24 cellular contexts compared by ENCODE assay signal in genomic region chr15:88788036-88788435, GRCh38. TPM values are rescaled to one million over a fixed set of nuclear protein-coding genes. Genes with fewer than 3 reads are reported as not detected.
A peak's percentile ranks its signal among the peaks of the same experiment; 100 is the strongest.
DNase-seq lines count a peak whose midpoint lies in the region; ATAC-seq, FAIRE-seq and TF ChIP-seq lines count a peak whose summit lies in the region.
"Had no signal": no experiment of that assay in that cellular context is flagged by ENCODE, and none has a peak within 500 bp of the region (broad histone marks: within the 10 kb centered on the region; RNA-seq: fewer than 3 reads in every experiment).

No MANE protein-coding gene starts in this region.

- peaks cover 20 to 34% of the 10 kb centered on the region in 2 experiments for H3K27me3 ChIP-seq in K562 (ENCODE audit: control insufficient read depth in 2 of 2, insufficient read depth in 2 of 2, low read length in 2 of 2)
- H3K27me3 ChIP-seq: BLaER1 treated with 17β-estradiol and CSF1 and Interleukin-3, amounts not matched to agents 10 nM and 100 nM had no signal

- H3K4me1 Mint-ChIP-seq in activated CD8-positive, alpha-beta memory T cell treated with anti-CD3 and anti-CD28 coated beads, Interleukin-2, amount 10 ng/mL, durations not matched to agents 7 days and 5 days, result no peaks in the 10 kb centered on the region
- H3K4me1 Mint-ChIP-seq: B cell had no signal

- no peaks in the 10 kb centered on the region for H3K36me3 Mint-ChIP-seq in activated CD8-positive, alpha-beta memory T cell treated with anti-CD3 and anti-CD28 coated beads, Interleukin-2, amount 10 ng/mL, durations not matched to agents 7 days and 5 days
- H3K36me3 Mint-ChIP-seq: CD8-positive, alpha-beta T cell had no signal

- H3K36me3 ChIP-seq in K562 (ENCODE audit: control insufficient read depth, insufficient read depth, low read length), result no peaks in the 10 kb centered on the region
- H3K36me3 ChIP-seq: BLaER1 treated with 17β-estradiol and CSF1 and Interleukin-3, amounts not matched to agents 10 nM and 100 nM had no signal

- no peak overlapping the region for H3K27ac Mint-ChIP-seq in activated CD8-positive, alpha-beta memory T cell treated with anti-CD3 and anti-CD28 coated beads, Interleukin-2, amount 10 ng/mL, durations not matched to agents 7 days and 5 days
- H3K27ac Mint-ChIP-seq: B cell; CD4-positive, alpha-beta T cell; CD8-positive, alpha-beta T cell had no signal

- H3K27ac ChIP-seq in K562 (ENCODE audit: extremely low read depth, low read depth, low read length), result no peak overlapping the region
- H3K27ac ChIP-seq: 22Rv1; A549; BLaER1 treated with 17β-estradiol and CSF1 and Interleukin-3, amounts not matched to agents 10 nM and 100 nM; C4-2B had no signal

- no peak overlapping the region for H2AFZ ChIP-seq in K562 (ENCODE audit: low read depth, low read length)

- CTCF ChIA-PET in activated CD8-positive, alpha-beta memory T cell treated with anti-CD3 and anti-CD28 coated beads, Interleukin-2, amount 10 ng/mL, durations not matched to agents 7 days and 5 days (lab: Charles Lee), result no interaction called here
- CTCF ChIA-PET in K562 (lab: Yijun Ruan, JAX; ENCODE audit: low intra/inter-chr PET ratio), result no interaction called here

- peaks cover 27% of the 10 kb centered on the region for H3K27me3 Mint-ChIP-seq in activated CD8-positive, alpha-beta memory T cell treated with anti-CD3 and anti-CD28 coated beads, Interleukin-2, amount 10 ng/mL, durations not matched to agents 7 days and 5 days

- H3K9me3 ChIP-seq in K562 (replicated peaks; ENCODE audit: control insufficient read depth, insufficient read depth, low read depth, low read length), result no peaks in the 10 kb centered on the region
- H3K9me3 ChIP-seq: A549, Caco-2 had no signal

- TF ChIP-seq RAD21 in K562 (CRISPR knock-in tag; conservative IDR thresholded peaks at IDR 0.05 in 1 of 2, IDR thresholded peaks at IDR 0.05 in 1 of 2), result no peak

- H3K9me3 Mint-ChIP-seq in activated CD8-positive, alpha-beta memory T cell treated with anti-CD3 and anti-CD28 coated beads, Interleukin-2, amount 10 ng/mL, durations not matched to agents 7 days and 5 days (ENCODE audit: low read depth), result no peaks in the 10 kb centered on the region

- ATAC-seq in activated CD8-positive, alpha-beta memory T cell treated with anti-CD3 and anti-CD28 coated beads, Interleukin-2, amount 10 ng/mL, durations not matched to agents 7 days and 5 days, result no peak
- no peak for ATAC-seq in K562
- no peak for ATAC-seq in GM19328 (IDR thresholded peaks at IDR 0.05; ENCODE audit: unreplicated experiment)
- ATAC-seq: A549; CD8-positive, alpha-beta T cell had no signal

- intact Hi-C loops in K562 (cut with micrococcal nuclease), result no loop called here

- DNase-seq in activated CD8-positive, alpha-beta memory T cell treated with anti-CD3 and anti-CD28 coated beads for 24 hours, result peak; percentile 24
- no peak for DNase-seq in activated CD8-positive, alpha-beta memory T cell treated with anti-CD3 and anti-CD28 coated beads, Interleukin-2, amount 10 ng/mL, durations not matched to agents 7 days and 5 days
- DNase-seq in K562 (ENCODE audit: extremely low read depth in 1 of 4, low spot score in 3 of 4) (no peak), islet precursor cell (peak; percentile 31), NCI-H345 (lab: John Stamatoyannopoulos, UW) (no peak), NCI-H1417 (lab: John Stamatoyannopoulos, UW) (no peak)
- DNase-seq: AML-193; Caco-2; Calu3; CD4-positive, alpha-beta T cell; CD8-positive, alpha-beta T cell; DMS79 treated with DMSO at 0.1 percent for 48 hours; GF-D8 had no signal

- no peaks in the 10 kb centered on the region for H3K9me1 ChIP-seq in K562 (ENCODE audit: control insufficient read depth, insufficient read depth, low read length)

- no peak overlapping the region for H3K4me3 ChIP-seq in K562
- H3K4me3 ChIP-seq: A549; BLaER1 treated with 17β-estradiol and CSF1 and Interleukin-3, amounts not matched to agents 10 nM and 100 nM had no signal

- H3K9ac ChIP-seq in K562 (ENCODE audit: insufficient read depth in 1 of 2, low read depth in 2 of 2, low read length in 2 of 2), result no peak overlapping the region; a peak in 1 of 4 replicates
- H3K9ac ChIP-seq: BLaER1 treated with 17β-estradiol and CSF1 and Interleukin-3, amounts not matched to agents 10 nM and 100 nM had no signal

- BruUV-seq in K562 (replicated peaks; lab: Mats Ljungman, UMichigan), result no TSS peak

- TF ChIP-seq POLR2A in K562 (conservative IDR thresholded peaks at IDR 0.05), result no peak

- 3% methylated on average over 3 of the region's 3 CpGs for WGBS in K562 (ENCODE audit: insufficient coverage, low coverage, missing lambda C conversion rate)

- FAIRE-seq in K562 (lab: Jason Lieb, UNC), result no peak
- FAIRE-seq: D721Med, G401.6, GM12891, GM19239 had no signal

- H3K79me2 ChIP-seq in K562 (ENCODE audit: control insufficient read depth, insufficient read depth, low read length), result no peaks in the 10 kb centered on the region

- no peaks in the 10 kb centered on the region for H3K4me1 ChIP-seq in K562 (replicated peaks in 1 of 2; ENCODE audit: control insufficient read depth in 2 of 2, insufficient read depth in 2 of 2, low read length in 2 of 2)
- H3K4me1 ChIP-seq: BLaER1 treated with 17β-estradiol and CSF1 and Interleukin-3, amounts not matched to agents 10 nM and 100 nM; Caco-2 had no signal

- no peak overlapping the region for H3K4me3 Mint-ChIP-seq in activated CD8-positive, alpha-beta memory T cell treated with anti-CD3 and anti-CD28 coated beads, Interleukin-2, amount 10 ng/mL, durations not matched to agents 7 days and 5 days
- H3K4me3 Mint-ChIP-seq: B cell; CD4-positive, alpha-beta T cell; CD8-positive, alpha-beta T cell had no signal

- no peak overlapping the region for H3K4me2 ChIP-seq in K562 (ENCODE audit: insufficient read depth, low read length)
- H3K4me2 ChIP-seq: A549; BLaER1 treated with 17β-estradiol and CSF1 and Interleukin-3, amounts not matched to agents 10 nM and 100 nM had no signal

- H4K20me1 ChIP-seq in K562 (replicated peaks; ENCODE audit: control insufficient read depth, insufficient read depth, low read length), result peaks cover 4% of the 10 kb centered on the region; the same call in 1 of the 2 replicates
- H4K20me1 ChIP-seq: BLaER1 treated with 17β-estradiol and CSF1 and Interleukin-3, amounts not matched to agents 10 nM and 100 nM had no signal

- in situ Hi-C loops in K562 (cut with MboI), result no loop called here

- no peak for TF ChIP-seq CTCF in K562 (IDR thresholded peaks at IDR 0.05 in 2 of 3, conservative IDR thresholded peaks at IDR 0.05 in 1 of 3; ENCODE audit: insufficient read depth in 2 of 3, low read depth in 1 of 3, low read length in 3 of 3)

- POLR2A ChIA-PET in K562 (lab: Yijun Ruan, JAX), result no interaction called here

- no peak for TF ChIP-seq EP300 in K562 (IDR thresholded peaks at IDR 0.05; ENCODE audit: low read length)

TF ChIP-seq in K562, 482 proteins besides CTCF, POLR2A, EP300 and RAD21:
- TF ChIP-seq SIN3B (IDR thresholded peaks at IDR 0.05; ENCODE audit: low read depth) (no peak), ZNF263 (CRISPR knock-in tag; IDR thresholded peaks at IDR 0.05; ENCODE audit: borderline replicate concordance) (0 out of 2 replicates have a peak, but pooled peaks have one; percentile 34)

RNA-seq across cellular contexts. Expression of gene ACAN, which starts 15.2 kb away (rescaled TPM):
- total RNA-seq in activated CD8-positive, alpha-beta memory T cell treated with anti-CD3 and anti-CD28 coated beads, Interleukin-2, amount 10 ng/mL, durations not matched to agents 7 days and 5 days, result not detected
- not detected in 2 replicates for total RNA-seq in K562 (2011; cell fraction: chromatin; rRNA removed; ENCODE audit: low replicate concordance)
- total RNA-seq in K562 (2011; cell fraction: nucleolus; rRNA removed), result not detected in 2 replicates
- total RNA-seq in K562 (2011; cell fraction: nucleoplasm; rRNA removed), result not detected in 2 replicates
- total RNA-seq in K562 (2014; rRNA removed), result not detected in 2 replicates
- total RNA-seq in K562 (2014; rRNA removed; fragmentation: Illumina TruSeq; extraction: Trizol), result not detected in 2 replicates
- total RNA-seq in K562 (2015; rRNA removed; fragmentation: Illumina TruSeq; extraction: Trizol), result not detected in 2 replicates
- not detected in 2 replicates for total RNA-seq in K562 (2021)
- polyA plus RNA-seq in K562 (2011; rRNA removed), result not detected in 2 replicates
- not detected in 2 replicates for polyA plus RNA-seq in K562 (2011; cell fraction: cytosol; rRNA removed)
- polyA plus RNA-seq in K562 (2011; cell fraction: nucleus; rRNA removed), result not detected in 2 replicates
- polyA plus RNA-seq in K562 (2012), result not detected in 2 replicates
- not detected in 2 replicates for polyA plus RNA-seq in K562 (2014; fragmentation: Illumina TruSeq; extraction: Trizol)
- not detected for polyA plus RNA-seq in K562 (2014; fragmentation: Nextera tagmentation; extraction: Ambion mirVana)
- not detected in 2 replicates for polyA plus RNA-seq in K562 (2014; rRNA removed)
- polyA minus RNA-seq in K562 (2011; rRNA and poly(A)+ RNA removed), result not detected in 2 replicates
- not detected in 2 replicates for polyA minus RNA-seq in K562 (2011; cell fraction: cytosol; rRNA and poly(A)+ RNA removed)
- polyA minus RNA-seq in K562 (2011; cell fraction: nucleus; rRNA and poly(A)+ RNA removed), result not detected in 2 replicates
- total RNA-seq: A172; B cell; Caco-2; Calu3; CD4-positive, alpha-beta T cell; CD8-positive, alpha-beta T cell had no signal

Comparison
In these comparisons a context has a peak if more than half of its experiments do, and no peak if none do; other contexts are left out.
1. DNase-seq: peak in activated CD8-positive, alpha-beta memory T cell treated with anti-CD3 and anti-CD28 coated beads for 24 hours (single experiment) and islet precursor cell (single experiment); none in activated CD8-positive, alpha-beta memory T cell treated with anti-CD3 and anti-CD28 coated beads, Interleukin-2, amount 10 ng/mL, durations not matched to agents 7 days and 5 days (single experiment), K562 (0 of 4), NCI-H345 (single experiment) and NCI-H1417 (0 of 3).